8 cellular contexts compared by ENCODE assay signal in the genomic region with DNA sequence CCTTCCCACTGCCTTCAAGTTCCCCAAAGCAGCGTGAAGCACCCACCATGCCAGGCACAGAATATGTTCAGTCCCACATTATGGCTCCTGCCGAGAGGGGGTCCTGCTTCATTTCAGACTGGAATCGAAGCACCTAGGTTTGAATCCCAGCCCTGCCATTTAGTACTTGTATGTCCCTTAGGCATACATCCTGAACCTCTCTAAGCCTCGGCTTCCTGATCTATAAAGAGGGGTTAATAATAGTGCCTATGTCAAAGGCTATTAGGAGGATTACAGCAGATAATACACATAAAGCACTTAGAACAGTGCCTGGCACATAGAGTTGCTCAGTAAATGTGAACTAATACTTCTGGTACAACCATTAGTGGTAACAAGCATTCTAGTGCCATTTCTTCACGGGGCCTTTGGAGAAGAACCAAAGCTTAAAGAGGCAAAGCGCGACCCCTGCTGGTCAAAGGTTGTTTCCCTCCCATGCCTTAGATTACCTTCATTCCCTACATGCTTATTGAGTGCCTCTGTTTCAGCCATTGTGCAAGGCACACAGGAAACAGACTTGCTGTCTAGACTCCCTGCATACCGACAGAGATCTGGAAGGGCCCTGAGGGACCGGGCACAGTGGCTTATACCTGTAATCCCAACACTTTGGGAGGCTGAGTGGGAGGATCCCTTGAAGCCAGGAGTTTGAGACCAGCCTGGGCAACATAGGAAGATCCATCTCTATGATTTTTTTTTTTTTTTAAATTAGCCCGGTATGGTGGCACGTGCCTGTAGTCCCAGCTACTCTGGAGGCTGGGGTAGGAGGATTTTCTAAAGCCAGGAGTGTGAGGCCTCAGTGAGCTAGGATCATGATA.
DNase-seq lines count a peak whose midpoint lies in the region; ATAC-seq and TF ChIP-seq lines count a peak whose summit lies in the region.

No MANE protein-coding gene starts in this region.

- H3K4me3 ChIP-seq in GM12865 (ENCODE audit: low read depth, low read length): no peak overlapping the region
- no peak overlapping the region for H3K4me3 ChIP-seq in astrocyte of the cerebellum (ENCODE audit: low read depth, low read length)
- no peak overlapping the region for H3K4me3 ChIP-seq in skeletal muscle cell (ENCODE audit: low read depth, low read length)

- ATAC-seq in HG02678 (IDR thresholded peaks at IDR 0.05; ENCODE audit: unreplicated experiment) (peak; percentile 55), GM18520 (IDR thresholded peaks at IDR 0.05; ENCODE audit: unreplicated experiment) (no peak)

- in situ Hi-C loops in astrocyte of the cerebellum (cut with HindIII; ENCODE audit: low sequenced_read_pairs): no loop called here

- peak; percentile 92 for DNase-seq in GM12865 (ENCODE audit: low read depth)
- DNase-seq in NCI-H2029 (lab: John Stamatoyannopoulos, UW): peak; percentile 89
- DNase-seq in T-helper 9 cell: peak; percentile 81
- peak; percentile 85 for DNase-seq in astrocyte of the cerebellum (ENCODE audit: low read depth)
- DNase-seq in hypothalamus (lab: John Stamatoyannopoulos, UW): peak in 45 of 51 donors; percentile 5 to 87 (median 57)
- DNase-seq in skeletal muscle cell (ENCODE audit: low read depth): peak; percentile 71

- TF ChIP-seq CTCF in GM12865 (IDR thresholded peaks at IDR 0.05; ENCODE audit: insufficient read depth, low read depth, low read length, missing control alignments): peak; percentile 84
- TF ChIP-seq CTCF in astrocyte of the cerebellum (IDR thresholded peaks at IDR 0.05; ENCODE audit: low read depth, low read length, missing control alignments): peak; percentile 82
